8 cellular contexts compared by ENCODE assay signal in the genomic region with DNA sequence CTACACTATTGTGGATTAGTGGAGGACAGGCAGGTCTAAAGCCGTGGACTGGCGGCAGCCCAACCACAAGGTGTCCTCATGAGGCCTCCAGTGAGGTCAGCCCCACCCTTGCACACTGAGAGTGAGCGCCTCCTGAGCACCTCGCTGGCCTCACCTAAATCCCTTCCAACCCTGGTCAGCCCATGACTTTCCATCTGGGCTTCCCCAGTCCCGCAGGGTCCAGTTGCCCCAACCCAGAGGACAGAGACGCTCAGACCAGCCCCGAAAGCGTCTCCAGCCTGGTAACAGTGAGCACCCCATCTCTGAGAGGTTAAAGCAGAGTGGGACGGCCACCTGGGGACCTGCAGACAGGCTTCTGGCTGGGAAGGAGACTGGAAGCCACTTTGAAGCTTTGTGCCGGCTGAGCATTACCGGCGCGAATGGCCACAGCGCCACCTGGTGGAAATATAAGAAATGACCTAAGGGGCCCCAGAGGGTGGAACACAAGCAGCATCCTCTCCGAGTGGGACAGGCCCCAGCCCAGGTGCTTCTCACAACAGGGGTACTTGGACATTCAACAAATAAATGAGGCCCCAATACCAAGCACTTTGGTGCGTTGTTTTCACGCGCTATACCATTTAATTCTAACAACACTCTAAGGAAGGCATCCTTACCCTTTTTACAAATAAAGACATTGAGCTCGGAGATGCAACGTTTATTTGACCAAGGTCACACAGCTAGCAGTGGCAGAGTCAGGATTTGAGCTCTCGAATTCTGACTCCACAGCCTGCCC.
DNase-seq lines count a peak whose midpoint lies in the region; ATAC-seq and TF ChIP-seq lines count a peak whose summit lies in the region.

No MANE protein-coding gene starts in this region.

- H4K20me1 ChIP-seq in BLaER1 treated with 17β-estradiol and CSF1 and Interleukin-3, amounts not matched to agents 10 nM and 100 nM: no peaks in the 10 kb centered on the region
- no peaks in the 10 kb centered on the region for H4K20me1 ChIP-seq in Loucy (ENCODE audit: insufficient read depth, low read length, poor library complexity, severe bottlenecking)

- peak; percentile 77 for ATAC-seq in GM21381 (IDR thresholded peaks at IDR 0.05; ENCODE audit: unreplicated experiment)
- ATAC-seq in upper lobe of left lung (ENCODE audit: low FRiP score in 2 of 2): peak; percentile 86 to 89

- no peak overlapping the region for H2BK12ac ChIP-seq in trophoblast cell (ENCODE audit: low read length)

- no peak overlapping the region for H3K9ac ChIP-seq in BLaER1 treated with 17β-estradiol and CSF1 and Interleukin-3, amounts not matched to agents 10 nM and 100 nM
- H3K9ac ChIP-seq in Loucy (ENCODE audit: low read depth, low read length, poor library complexity, severe bottlenecking) (no peak overlapping the region), trophoblast cell (ENCODE audit: low read length) (no peak overlapping the region)

- H3K14ac ChIP-seq in trophoblast cell (ENCODE audit: low read length): no peak overlapping the region

- DNase-seq in SK-MEL-5 (ENCODE audit: low read depth, low spot score) (peak; percentile 88), glomerular visceral epithelial cell (ENCODE audit: extremely low spot score) (peak; percentile 75), trophoblast cell (peak; percentile 50 to 88), upper lobe of left lung (peak in 1 of 2 donors; percentile 63)
- DNase-seq in activated gamma-delta T cell treated with anti-CD3 and anti-CD28 coated beads, Interleukin-2, amount 50 U/mL, for 16 hours (ENCODE audit: low read depth): peak; percentile 61

- no peak overlapping the region for H2BK5ac ChIP-seq in trophoblast cell (ENCODE audit: low read depth, low read length, poor library complexity)

- H4K91ac ChIP-seq in trophoblast cell (ENCODE audit: low read depth, low read length): no peak overlapping the region

- H3K4me1 ChIP-seq in BLaER1 treated with 17β-estradiol and CSF1 and Interleukin-3, amounts not matched to agents 10 nM and 100 nM: peaks cover 0 to 27% (median 20%) of the 10 kb centered on the region in 10 experiments; a peak in 18 of 20 replicates
- H3K4me1 ChIP-seq in Loucy (ENCODE audit: insufficient read depth, low read length, poor library complexity, severe bottlenecking): peaks cover 17% of the 10 kb centered on the region
- H3K4me1 ChIP-seq in trophoblast cell (ENCODE audit: control insufficient read depth in 1 of 2, insufficient read depth in 2 of 2, low read length in 2 of 2): no peaks in the 10 kb centered on the region
- peaks cover 3 to 5% (median 4%) of the 10 kb centered on the region in 4 donors for H3K4me1 ChIP-seq in upper lobe of left lung

- no peak overlapping the region for H3K4me3 ChIP-seq in BLaER1 treated with 17β-estradiol and CSF1 and Interleukin-3, amounts not matched to agents 10 nM and 100 nM
- no peak overlapping the region for H3K4me3 ChIP-seq in Loucy (ENCODE audit: low read length, poor library complexity, severe bottlenecking)
- H3K4me3 ChIP-seq in trophoblast cell (ENCODE audit: low read depth, low read length): no peak overlapping the region
- H3K4me3 ChIP-seq in upper lobe of left lung: no peak overlapping the region

- TF ChIP-seq CTCF in Loucy (conservative IDR thresholded peaks at IDR 0.05; ENCODE audit: low read length) (peak; percentile 84), upper lobe of left lung (IDR thresholded peaks at IDR 0.05) (peak; percentile 73 to 90 (median 90))

- no peak for TF ChIP-seq POLR2A in upper lobe of left lung (IDR thresholded peaks at IDR 0.05)

- H4K8ac ChIP-seq in trophoblast cell (ENCODE audit: low read depth, low read length): no peak overlapping the region

- in situ Hi-C loops in SK-MEL-5 (cut with HindIII; ENCODE audit: low pct_unique_long_range_greater_than_20kb, low sequenced_read_pairs): no loop called here

- no peak overlapping the region for H2AK5ac ChIP-seq in trophoblast cell (ENCODE audit: low read length)

- TF ChIP-seq EP300 in upper lobe of left lung (IDR thresholded peaks at IDR 0.05): no peak

- no peak overlapping the region for H3K18ac ChIP-seq in trophoblast cell (ENCODE audit: low read length)

- no peaks in the 10 kb centered on the region for H3K36me3 ChIP-seq in BLaER1 treated with 17β-estradiol and CSF1 and Interleukin-3, amounts not matched to agents 10 nM and 100 nM
- H3K36me3 ChIP-seq in Loucy (ENCODE audit: insufficient read depth, low read length): no peaks in the 10 kb centered on the region
- H3K36me3 ChIP-seq in trophoblast cell (ENCODE audit: control insufficient read depth in 1 of 2, insufficient read depth in 2 of 2, low read length in 2 of 2): no peaks in the 10 kb centered on the region
- H3K36me3 ChIP-seq in upper lobe of left lung: no peaks in the 10 kb centered on the region

- H3K9me3 ChIP-seq in BLaER1 treated with 17β-estradiol and CSF1 and Interleukin-3, amounts not matched to agents 10 nM and 100 nM (replicated peaks in 1 of 11): no peaks in the 10 kb centered on the region
- H3K9me3 ChIP-seq in Loucy (ENCODE audit: insufficient read depth, low read depth, low read length): no peaks in the 10 kb centered on the region
- H3K9me3 ChIP-seq in trophoblast cell (ENCODE audit: insufficient read depth, low read depth, low read length): no peaks in the 10 kb centered on the region
- no peaks in the 10 kb centered on the region for H3K9me3 ChIP-seq in upper lobe of left lung

- peak overlapping the region in 5 of 11 experiments; percentile 59 to 85 (median 75); a peak in 10 of 22 replicates for H3K4me2 ChIP-seq in BLaER1 treated with 17β-estradiol and CSF1 and Interleukin-3, amounts not matched to agents 10 nM and 100 nM
- H3K4me2 ChIP-seq in Loucy (ENCODE audit: low read depth, low read length, poor library complexity, severe bottlenecking) (no peak overlapping the region), trophoblast cell (ENCODE audit: low read length) (no peak overlapping the region)

- no CpG with 5 or more reads among the region's 21 CpGs for WGBS in trophoblast cell (ENCODE audit: extremely low coverage, insufficient coverage, insufficient read length)
- WGBS in upper lobe of left lung, 2 donors: 22 to 43% methylated on average over 9 to 17 of the region's 21 CpGs

- H3K79me2 ChIP-seq in Loucy (ENCODE audit: insufficient read depth, low read length) (no peaks in the 10 kb centered on the region), trophoblast cell (ENCODE audit: control insufficient read depth, insufficient read depth, low read length, poor library complexity) (no peaks in the 10 kb centered on the region)

- no peaks in the 10 kb centered on the region for H3K27me3 ChIP-seq in BLaER1 treated with 17β-estradiol and CSF1 and Interleukin-3, amounts not matched to agents 10 nM and 100 nM
- H3K27me3 ChIP-seq in Loucy (ENCODE audit: insufficient read depth, low read length, poor library complexity, severe bottlenecking) (no peaks in the 10 kb centered on the region), trophoblast cell (ENCODE audit: insufficient read depth, low read length) (no peaks in the 10 kb centered on the region), upper lobe of left lung (no peaks in the 10 kb centered on the region)

- H3K79me1 ChIP-seq in trophoblast cell (ENCODE audit: low read length): no peaks in the 10 kb centered on the region

- no peak overlapping the region for H4K12ac ChIP-seq in trophoblast cell (ENCODE audit: low read depth, low read length)

- H3K9me2 ChIP-seq in Loucy (replicated peaks; ENCODE audit: low read depth, low read length): no peaks in the 10 kb centered on the region

- no peak overlapping the region for H2AFZ ChIP-seq in Loucy (ENCODE audit: low read length)
- H2AFZ ChIP-seq in trophoblast cell (ENCODE audit: insufficient read depth, low read length, poor library complexity): no peak overlapping the region

- no peak overlapping the region for H3K23ac ChIP-seq in trophoblast cell (ENCODE audit: low read length)

- H3K4ac ChIP-seq in trophoblast cell (ENCODE audit: low read depth, low read length): no peak overlapping the region

- peak overlapping the region in 7 of 11 experiments; percentile 53 to 74 (median 59); a peak in 11 of 22 replicates for H3K27ac ChIP-seq in BLaER1 treated with 17β-estradiol and CSF1 and Interleukin-3, amounts not matched to agents 10 nM and 100 nM
- no peak overlapping the region for H3K27ac ChIP-seq in trophoblast cell (ENCODE audit: low read depth, low read length)
- H3K27ac ChIP-seq in upper lobe of left lung: no peak overlapping the region

- H2BK120ac ChIP-seq in trophoblast cell (ENCODE audit: insufficient read depth, low read length, poor library complexity): no peak overlapping the region

- no peaks in the 10 kb centered on the region for H3F3A ChIP-seq in Loucy (ENCODE audit: low read depth)

Comparison
In these comparisons a context has a peak if more than half of its experiments do, and no peak if none do; other contexts are left out.
1. H3K27ac ChIP-seq: peak in BLaER1 treated with 17β-estradiol and CSF1 and Interleukin-3, amounts not matched to agents 10 nM and 100 nM (7 of 11); none in trophoblast cell (single experiment) and upper lobe of left lung (0 of 4).